Comparison of ENCODE assay signal across 14 cellular contexts in genomic region chr4:137200322-137200721, GRCh38.
"Had no signal": no experiment of that assay in that cellular context is flagged by ENCODE, and none has a peak within 500 bp of the region (broad histone marks: within the 10 kb centered on the region; RNA-seq: fewer than 3 reads in every experiment).

No MANE protein-coding gene starts in this region.

- H3K27ac Mint-ChIP-seq: activated CD4-positive, alpha-beta T cell treated with anti-CD3 and anti-CD28 coated beads, Interleukin-2, amount 10 ng/mL, durations not matched to agents 7 days and 5 days; activated naive CD8-positive, alpha-beta T cell; activated T-cell treated with anti-CD3 and anti-CD28 coated beads, Interleukin-2, amount 50 U/mL, for 72 hours; naive B cell had no signal

- H3K9me3 Mint-ChIP-seq: activated CD4-positive, alpha-beta T cell treated with anti-CD3 and anti-CD28 coated beads, Interleukin-2, amount 10 ng/mL, durations not matched to agents 7 days and 5 days had no signal

- H3K4me1 Mint-ChIP-seq: activated CD4-positive, alpha-beta T cell treated with anti-CD3 and anti-CD28 coated beads, Interleukin-2, amount 10 ng/mL, durations not matched to agents 7 days and 5 days; naive B cell had no signal

- ATAC-seq: activated T-cell treated with anti-CD3 and anti-CD28 coated beads, Interleukin-2, amount 50 U/mL, for 72 hours; left lobe of liver had no signal

- H3K4me3 Mint-ChIP-seq: activated CD4-positive, alpha-beta T cell treated with anti-CD3 and anti-CD28 coated beads, Interleukin-2, amount 10 ng/mL, durations not matched to agents 7 days and 5 days; activated naive CD8-positive, alpha-beta T cell; activated T-cell treated with anti-CD3 and anti-CD28 coated beads, Interleukin-2, amount 50 U/mL, for 72 hours; naive B cell had no signal

- H3K27me3 Mint-ChIP-seq: activated CD4-positive, alpha-beta T cell treated with anti-CD3 and anti-CD28 coated beads, Interleukin-2, amount 10 ng/mL, durations not matched to agents 7 days and 5 days; activated naive CD8-positive, alpha-beta T cell; naive B cell had no signal

- DNase-seq: activated CD4-positive, alpha-beta T cell treated with anti-CD3 and anti-CD28 coated beads, Interleukin-2, amount 10 ng/mL, durations not matched to agents 7 days and 5 days; activated CD4-positive, CD25-positive, alpha-beta regulatory T cell; activated CD8-positive, alpha-beta memory T cell treated with anti-CD3 and anti-CD28 coated beads, Interleukin-2, amount 50 U/mL, for 48 hours; activated gamma-delta T cell treated with Interleukin-2 at 50 U/mL for 16 hours; activated T-cell treated with anti-CD3 and anti-CD28 coated beads, Interleukin-2, amount 50 U/mL, for 72 hours; amniotic stem cell; islet precursor cell; mammary epithelial cell; naive B cell; stimulated activated CD4-positive, alpha-beta T cell treated with anti-CD3 and anti-CD28 coated beads, Interleukin-4, amount 100 ng/mL, for 1 hour; stimulated activated naive CD4-positive, alpha-beta T cell; tibial artery had no signal

- H3K36me3 Mint-ChIP-seq: activated naive CD8-positive, alpha-beta T cell; naive B cell had no signal
